ENCODE assay signal across 8 cellular contexts in genomic region chr10:112435013-112435619, GRCh38. TPM values are rescaled to one million over a fixed set of nuclear protein-coding genes. Genes with fewer than 3 reads are reported as not detected.
DNase-seq lines count a peak whose midpoint lies in the region; ATAC-seq and TF ChIP-seq lines count a peak whose summit lies in the region.

No MANE protein-coding gene starts in this region.

- H3K27me3 Mint-ChIP-seq in activated CD4-positive, alpha-beta T cell treated with anti-CD3 and anti-CD28 coated beads for 36 hours = no peaks in the 10 kb centered on the region

- CTCF ChIA-PET in HEK293 (lab: Yijun Ruan, JAX) = interaction anchor here (0.6 to 2.4 kb wide), 23 partner anchors 9 to 1188 kb away, joined by 3 to 13 read pairs (median 4); partner anchors contain the start of gene ACSL5
- CTCF ChIA-PET in activated CD4-positive, alpha-beta T cell treated with anti-CD3 and anti-CD28 coated beads for 36 hours (lab: Charles Lee) = interaction anchor here (0.6 to 3.1 kb wide), 22 partner anchors 8 to 297 kb away, joined by 3 to 29 read pairs (median 4); no protein-coding TSS in a partner anchor

- peaks cover 26% of the 10 kb centered on the region for H3K36me3 Mint-ChIP-seq in activated CD4-positive, alpha-beta T cell treated with anti-CD3 and anti-CD28 coated beads for 36 hours (ENCODE audit: low read depth)

- H3K9me3 Mint-ChIP-seq in activated CD4-positive, alpha-beta T cell treated with anti-CD3 and anti-CD28 coated beads for 36 hours (ENCODE audit: low read depth) = no peaks in the 10 kb centered on the region

- no peak overlapping the region for H3K4me3 Mint-ChIP-seq in activated CD4-positive, alpha-beta T cell treated with anti-CD3 and anti-CD28 coated beads for 36 hours

- intact Hi-C loops in ascending aorta (cut with DNase I) = no loop called here
- intact Hi-C loops in activated CD4-positive, alpha-beta T cell treated with anti-CD3 and anti-CD28 coated beads for 36 hours (cut with DNase I, micrococcal nuclease) = loop anchor here (2.0 to 5.0 kb wide), 3 partner anchors 37 to 120 kb away; no protein-coding TSS in a partner anchor

- TF ChIP-seq CTCF in AG09319 (IDR thresholded peaks at IDR 0.05; ENCODE audit: low read depth, low read length) (peak; percentile 24), HEK293 (tag by site-specific recombination; IDR thresholded peaks at IDR 0.05) (no peak), ascending aorta (IDR thresholded peaks at IDR 0.05) (peak in 2 of 3 experiments; percentile 14 to 42)

- H3K27ac ChIP-seq in HEK293 (ENCODE audit: extremely low read depth, low read depth, low read length) (no peak overlapping the region), ascending aorta (no peak overlapping the region)

- H3K4me3 ChIP-seq in HEK293 (ENCODE audit: low read depth, low read length) (no peak overlapping the region), ascending aorta (no peak overlapping the region)

- no peaks in the 10 kb centered on the region for H3K4me1 Mint-ChIP-seq in activated CD4-positive, alpha-beta T cell treated with anti-CD3 and anti-CD28 coated beads for 36 hours

- ATAC-seq in left lobe of liver = peak; percentile 77
- no peak for ATAC-seq in activated CD4-positive, alpha-beta T cell treated with anti-CD3 and anti-CD28 coated beads for 36 hours

- peaks cover 58 to 82% of the 10 kb centered on the region in 2 experiments for H3K36me3 ChIP-seq in HEK293 (ENCODE audit: control insufficient read depth in 2 of 2, insufficient read depth in 1 of 2, low read length in 2 of 2)
- peaks cover 58 to 79% of the 10 kb centered on the region in 2 donors for H3K36me3 ChIP-seq in ascending aorta

- no peak overlapping the region for H3K27ac Mint-ChIP-seq in activated CD4-positive, alpha-beta T cell treated with anti-CD3 and anti-CD28 coated beads for 36 hours

- POLR2A ChIA-PET in HEK293 (lab: Yijun Ruan, JAX) = interaction anchor here (1.6 kb wide), 1 partner anchor 12 kb away, joined by 6 read pairs; the partner anchor contains the start of genes VTI1A and ZDHHC6
- POLR2A ChIA-PET in activated CD4-positive, alpha-beta T cell treated with anti-CD3 and anti-CD28 coated beads for 36 hours (lab: Charles Lee) = no interaction called here

- H3K4me1 ChIP-seq in HEK293 (ENCODE audit: control insufficient read depth, insufficient read depth, low read length) (no peaks in the 10 kb centered on the region), ascending aorta (no peaks in the 10 kb centered on the region)

- H3K9me3 ChIP-seq in HEK293 (ENCODE audit: control insufficient read depth, insufficient read depth, low read depth, low read length) (no peaks in the 10 kb centered on the region), ascending aorta (no peaks in the 10 kb centered on the region)

- no peaks in the 10 kb centered on the region for H3K27me3 ChIP-seq in ascending aorta

- DNase-seq in AG09319 (ENCODE audit: extremely low read depth, low read depth) = peak; percentile 5
- no peak for DNase-seq in ascending aorta (ENCODE audit: low spot score in 2 of 2)
- DNase-seq in left lobe of liver (ENCODE audit: low spot score) = no peak
- no peak for DNase-seq in mesenteric fat pad (ENCODE audit: low spot score)
- DNase-seq in activated CD4-positive, alpha-beta T cell treated with anti-CD3 and anti-CD28 coated beads for 36 hours = no peak
- no peak for DNase-seq in GM19238 (ENCODE audit: insufficient read length, low spot score)
- no peak for DNase-seq in NCI-H1694 treated with DMSO at 0.1 percent for 48 hours (lab: John Stamatoyannopoulos, UW)

TF ChIP-seq in HEK293, 187 proteins besides CTCF, POLR2A, EP300 and RAD21:
- no peak for TF ChIP-seq ZBTB1 (tag by site-specific recombination; IDR thresholded peaks at IDR 0.05)
- no peak for TF ChIP-seq ZNF580 (tag by site-specific recombination; IDR thresholded peaks at IDR 0.05)
- peak; percentile 38 for TF ChIP-seq ZNF654 (tag by site-specific recombination; IDR thresholded peaks at IDR 0.05; ENCODE audit: low read depth)
- no peak for TF ChIP-seq ZFP3 (tag by site-specific recombination; IDR thresholded peaks at IDR 0.05; ENCODE audit: low read depth)

RNA-seq across cellular contexts. Expression of gene ZDHHC6, which starts 11.6 kb away (rescaled TPM):
- total RNA-seq in ascending aorta (67.3 TPM), left lobe of liver (11.4 TPM), mesenteric fat pad (26.2 TPM)
- total RNA-seq in activated CD4-positive, alpha-beta T cell treated with anti-CD3 and anti-CD28 coated beads for 36 hours = 10 to 100 TPM; 42.1 to 61.3 TPM

RNA-seq across cellular contexts. Expression of gene VTI1A, which starts 11.9 kb away (rescaled TPM):
- total RNA-seq in ascending aorta (32.5 TPM), left lobe of liver (9.9 TPM), mesenteric fat pad (36.1 TPM)
- 10 to 100 TPM; 27.1 to 33.4 TPM for total RNA-seq in activated CD4-positive, alpha-beta T cell treated with anti-CD3 and anti-CD28 coated beads for 36 hours
